9 cellular contexts compared by ENCODE assay signal in genomic region chr6:26224547-26224912, GRCh38.
A peak's percentile ranks its signal among the peaks of the same experiment; 100 is the strongest.
DNase-seq lines count a peak whose midpoint lies in the region; ATAC-seq and TF ChIP-seq lines count a peak whose summit lies in the region.
"Had no signal": no experiment of that assay in that cellular context is flagged by ENCODE, and none has a peak within 500 bp of the region (broad histone marks: within the 10 kb centered on the region; RNA-seq: fewer than 3 reads in every experiment).

No MANE protein-coding gene starts in this region.

- H3K9me3 ChIP-seq in CD4-positive, CD25-positive, alpha-beta regulatory T cell (ENCODE audit: control insufficient read depth in 2 of 2, low read length in 2 of 2): peaks cover 0 to 8% of the 10 kb centered on the region in 2 experiments
- H3K9me3 ChIP-seq in RWPE2 (ENCODE audit: severe bottlenecking): no peaks in the 10 kb centered on the region

- no peaks in the 10 kb centered on the region for H3K36me3 ChIP-seq in CD4-positive, CD25-positive, alpha-beta regulatory T cell (ENCODE audit: control insufficient read depth, insufficient read depth, low read length)
- H3K36me3 ChIP-seq in RWPE2 (ENCODE audit: low read depth): peaks cover 17% of the 10 kb centered on the region

- peak overlapping the region; percentile 89 for H3K27ac ChIP-seq in CD4-positive, CD25-positive, alpha-beta regulatory T cell (ENCODE audit: insufficient read depth, low read length, poor library complexity, severe bottlenecking)
- H3K27ac ChIP-seq in RWPE2 (ENCODE audit: poor library complexity, severe bottlenecking): peak overlapping the region; percentile 92

- no peak for ATAC-seq in CD4-positive, CD25-positive, alpha-beta regulatory T cell (ENCODE audit: low read depth in 2 of 2)
- no peak for ATAC-seq in RWPE2 (ENCODE audit: low read depth)

- TF ChIP-seq CTCF in RWPE2 (IDR thresholded peaks at IDR 0.05; ENCODE audit: poor library complexity, severe bottlenecking): no peak
- no peak for TF ChIP-seq CTCF in foreskin fibroblast (IDR thresholded peaks at IDR 0.05; ENCODE audit: low read depth, low read length)
- no peak for TF ChIP-seq CTCF in progenitor cell of endocrine pancreas (IDR thresholded peaks at IDR 0.05; ENCODE audit: unreplicated experiment)

- peaks cover 5% of the 10 kb centered on the region for H3K36me3 Mint-ChIP-seq in CD4-positive, CD25-positive, alpha-beta regulatory T cell
- no peaks in the 10 kb centered on the region for H3K36me3 Mint-ChIP-seq in progenitor cell of endocrine pancreas (ENCODE audit: insufficient read depth)

- H3K4me1 Mint-ChIP-seq in CD4-positive, CD25-positive, alpha-beta regulatory T cell: peaks cover 7 to 18% (median 10%) of the 10 kb centered on the region in 4 donors
- peaks cover 23% of the 10 kb centered on the region for H3K4me1 Mint-ChIP-seq in progenitor cell of endocrine pancreas (ENCODE audit: low read depth)

- H3K4me1 ChIP-seq in CD4-positive, CD25-positive, alpha-beta regulatory T cell (ENCODE audit: control insufficient read depth, insufficient read depth, low read length, poor library complexity, severe bottlenecking): peaks cover 13% of the 10 kb centered on the region
- peaks cover 28% of the 10 kb centered on the region for H3K4me1 ChIP-seq in RWPE2 (ENCODE audit: insufficient read depth, poor library complexity, severe bottlenecking)

- no peak overlapping the region for H3K27ac Mint-ChIP-seq in CD4-positive, CD25-positive, alpha-beta regulatory T cell
- no peak overlapping the region for H3K27ac Mint-ChIP-seq in progenitor cell of endocrine pancreas

- no peak for DNase-seq in CD4-positive, CD25-positive, alpha-beta regulatory T cell
- DNase-seq in RWPE2 (ENCODE audit: low spot score): no peak
- no peak for DNase-seq in foreskin fibroblast
- peak; percentile 67 for DNase-seq in retina
- DNase-seq in progenitor cell of endocrine pancreas (ENCODE audit: low spot score, unreplicated experiment): no peak
- no peak for DNase-seq in epidermal melanocyte (ENCODE audit: insufficient read length, low spot score)
- no peak for DNase-seq in ureter (ENCODE audit: low spot score)
- no peak for DNase-seq in NCI-H2171 treated with DMSO at 0.1 percent for 48 hours (lab: John Stamatoyannopoulos, UW)

- H3K9me3 Mint-ChIP-seq in CD4-positive, CD25-positive, alpha-beta regulatory T cell: no peaks in the 10 kb centered on the region
- H3K9me3 Mint-ChIP-seq in progenitor cell of endocrine pancreas (ENCODE audit: low read depth): no peaks in the 10 kb centered on the region
- H3K9me3 Mint-ChIP-seq: activated T-cell treated with anti-CD3 and anti-CD28 coated beads, Interleukin-2, amount 50 U/mL, for 4 hours had no signal

- no peak overlapping the region for H3K4me3 Mint-ChIP-seq in CD4-positive, CD25-positive, alpha-beta regulatory T cell
- no peak overlapping the region for H3K4me3 Mint-ChIP-seq in progenitor cell of endocrine pancreas (ENCODE audit: low read depth)
- H3K4me3 Mint-ChIP-seq: activated T-cell treated with anti-CD3 and anti-CD28 coated beads, Interleukin-2, amount 50 U/mL, for 4 hours had no signal

- no peaks in the 10 kb centered on the region for H3K27me3 Mint-ChIP-seq in CD4-positive, CD25-positive, alpha-beta regulatory T cell
- no peaks in the 10 kb centered on the region for H3K27me3 Mint-ChIP-seq in progenitor cell of endocrine pancreas

- no peaks in the 10 kb centered on the region for H3K27me3 ChIP-seq in CD4-positive, CD25-positive, alpha-beta regulatory T cell (ENCODE audit: control insufficient read depth, insufficient read depth, low read length)
- H3K27me3 ChIP-seq in RWPE2 (ENCODE audit: insufficient read depth, poor library complexity, severe bottlenecking): no peaks in the 10 kb centered on the region

- peak overlapping the region; percentile 98 for H3K4me3 ChIP-seq in CD4-positive, CD25-positive, alpha-beta regulatory T cell (ENCODE audit: low read depth, low read length)
- H3K4me3 ChIP-seq in RWPE2 (ENCODE audit: severe bottlenecking): peak overlapping the region; percentile 45
- peak overlapping the region; percentile 60 to 77 for H3K4me3 ChIP-seq in foreskin fibroblast (ENCODE audit: low read depth in 1 of 2, low read length in 2 of 2)

Comparison
In these comparisons a context has a peak if more than half of its experiments do, and no peak if none do; other contexts are left out.
1. H3K4me3 ChIP-seq: peak in every context shown above with its lines; median percentile 98 in CD4-positive, CD25-positive, alpha-beta regulatory T cell; 68 in foreskin fibroblast; 45 in RWPE2.